ENCODE assay signal across 20 cellular contexts in the genomic region with DNA sequence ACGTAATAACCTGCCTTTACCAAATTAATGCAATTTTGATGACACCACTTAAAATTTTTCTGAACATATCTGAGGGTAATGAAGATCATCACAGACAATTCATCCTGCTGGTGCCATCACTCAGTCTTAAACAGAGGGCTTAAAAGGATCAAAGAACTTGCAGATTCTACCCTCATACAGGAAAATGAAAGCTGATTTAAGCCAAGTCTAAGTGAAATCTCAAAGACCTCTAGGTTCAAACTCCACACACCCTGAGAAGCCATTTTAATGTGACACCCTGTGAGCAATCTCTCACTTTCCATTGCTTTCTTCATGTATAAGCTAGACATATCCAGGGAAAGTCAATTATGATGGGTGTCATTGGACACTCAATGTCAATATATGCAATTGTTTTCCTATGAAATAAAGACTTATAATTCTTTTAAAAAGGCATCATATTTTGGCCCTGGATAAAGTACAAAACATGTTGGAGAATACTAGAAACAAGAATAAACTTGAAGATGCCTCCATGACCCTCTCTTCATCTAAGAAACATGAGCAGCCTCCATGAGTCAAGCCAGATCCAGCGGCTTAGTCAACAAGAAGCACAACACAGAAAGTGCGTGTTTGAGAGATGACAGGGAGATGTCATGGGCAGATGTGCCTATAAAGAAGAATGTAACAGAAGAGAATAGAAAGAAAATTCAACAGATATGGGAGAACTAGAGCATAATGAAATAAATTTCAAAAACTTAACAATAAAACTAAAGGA.
DNase-seq lines count a peak whose midpoint lies in the region; ATAC-seq and TF ChIP-seq lines count a peak whose summit lies in the region.
"Had no signal": no experiment of that assay in that cellular context is flagged by ENCODE, and none has a peak within 500 bp of the region (broad histone marks: within the 10 kb centered on the region; RNA-seq: fewer than 3 reads in every experiment).

No MANE protein-coding gene starts in this region.

- H3K4me2 ChIP-seq in osteoblast (ENCODE audit: insufficient read depth, low read length): peak overlapping the region; percentile 25

- peak overlapping the region; percentile 29 for H3K27ac Mint-ChIP-seq in activated T-cell treated with anti-CD3 and anti-CD28 coated beads, Interleukin-2, amount 50 U/mL, for 72 hours
- H3K27ac Mint-ChIP-seq: activated CD4-positive, alpha-beta memory T cell treated with anti-CD3 and anti-CD28 coated beads for 36 hours; activated T-helper 1 cell treated with anti-CD3 and anti-CD28 coated beads, Interleukin-12 subunit alpha, Interleukin-12 subunit beta, Interleukin-2, Interleukin-4 antibody, amounts not matched to agents 30 ng/mL and 10 ng/mL and 1 ng/mL, durations not matched to agents 14 hours and 24 hours and 36 hours; CD4-positive, CD25-positive, alpha-beta regulatory T cell; nephron had no signal

- H3K9me3 ChIP-seq in osteoblast (ENCODE audit: low read depth, low read length) (no peaks in the 10 kb centered on the region), ascending aorta (no peaks in the 10 kb centered on the region)
- H3K9me3 ChIP-seq: lower lobe of right lung, upper lobe of right lung had no signal

- peak overlapping the region in 1 of 2 donors; percentile 16 for H3K4me3 Mint-ChIP-seq in activated T-cell treated with anti-CD3 and anti-CD28 coated beads, Interleukin-2, amount 50 U/mL, for 72 hours
- H3K4me3 Mint-ChIP-seq: activated CD4-positive, alpha-beta memory T cell treated with anti-CD3 and anti-CD28 coated beads for 36 hours; activated T-helper 1 cell treated with anti-CD3 and anti-CD28 coated beads, Interleukin-12 subunit alpha, Interleukin-12 subunit beta, Interleukin-2, Interleukin-4 antibody, amounts not matched to agents 30 ng/mL and 10 ng/mL and 1 ng/mL, durations not matched to agents 14 hours and 24 hours and 36 hours; CD4-positive, CD25-positive, alpha-beta regulatory T cell; nephron had no signal

- peaks cover 36% of the 10 kb centered on the region for H3K4me1 ChIP-seq in osteoblast (ENCODE audit: insufficient read depth, low read length)
- H3K4me1 ChIP-seq in ascending aorta: peaks cover 10 to 17% of the 10 kb centered on the region in 2 donors

- TF ChIP-seq CTCF in brain microvascular endothelial cell (IDR thresholded peaks at IDR 0.05; ENCODE audit: low read depth, low read length, missing control alignments) (no peak), osteoblast (IDR thresholded peaks at IDR 0.05; ENCODE audit: extremely low read depth, low read depth, low read length) (no peak), ascending aorta (IDR thresholded peaks at IDR 0.05) (no peak)

- H4K20me1 ChIP-seq in osteoblast (ENCODE audit: insufficient read depth, low read length): no peaks in the 10 kb centered on the region

- H3K36me3 ChIP-seq in brain microvascular endothelial cell (replicated peaks): no peaks in the 10 kb centered on the region
- H3K36me3 ChIP-seq in osteoblast (ENCODE audit: insufficient read depth, low read length): no peaks in the 10 kb centered on the region
- H3K36me3 ChIP-seq in ascending aorta: no peaks in the 10 kb centered on the region
- H3K36me3 ChIP-seq: lower lobe of right lung, upper lobe of right lung had no signal

- H2AFZ ChIP-seq in osteoblast (ENCODE audit: low read length): no peak overlapping the region

- H3K9me3 Mint-ChIP-seq in activated T-cell treated with anti-CD3 and anti-CD28 coated beads, Interleukin-2, amount 50 U/mL, for 72 hours: peaks cover 0 to 3% of the 10 kb centered on the region in 2 donors
- H3K9me3 Mint-ChIP-seq: activated CD4-positive, alpha-beta memory T cell treated with anti-CD3 and anti-CD28 coated beads for 36 hours; activated T-helper 1 cell treated with anti-CD3 and anti-CD28 coated beads, Interleukin-12 subunit alpha, Interleukin-12 subunit beta, Interleukin-2, Interleukin-4 antibody, amounts not matched to agents 30 ng/mL and 10 ng/mL and 1 ng/mL, durations not matched to agents 14 hours and 24 hours and 36 hours; nephron had no signal

- peaks cover 5% of the 10 kb centered on the region for H3K4me1 Mint-ChIP-seq in activated T-cell treated with anti-CD3 and anti-CD28 coated beads, Interleukin-2, amount 50 U/mL, for 72 hours (ENCODE audit: low read depth)
- H3K4me1 Mint-ChIP-seq: CD4-positive, CD25-positive, alpha-beta regulatory T cell had no signal

- peaks cover 7% of the 10 kb centered on the region for H3K27me3 Mint-ChIP-seq in activated T-cell treated with anti-CD3 and anti-CD28 coated beads, Interleukin-2, amount 50 U/mL, for 72 hours (ENCODE audit: low read depth)

- no peaks in the 10 kb centered on the region for H3K36me3 Mint-ChIP-seq in activated T-cell treated with anti-CD3 and anti-CD28 coated beads, Interleukin-2, amount 50 U/mL, for 72 hours (ENCODE audit: insufficient read depth in 2 of 2)
- H3K36me3 Mint-ChIP-seq: activated CD4-positive, alpha-beta memory T cell treated with anti-CD3 and anti-CD28 coated beads for 36 hours; CD4-positive, CD25-positive, alpha-beta regulatory T cell had no signal

- intact Hi-C loops in ascending aorta (cut with DNase I): no loop called here

- peaks cover 11% of the 10 kb centered on the region for H3K79me2 ChIP-seq in osteoblast (ENCODE audit: insufficient read depth, low read length)

- H3K27ac ChIP-seq in brain microvascular endothelial cell: peak overlapping the region; percentile 62
- H3K27ac ChIP-seq in osteoblast (ENCODE audit: low read depth, low read length): peak overlapping the region; percentile 15
- no peak overlapping the region for H3K27ac ChIP-seq in ascending aorta
- H3K27ac ChIP-seq: coronary artery, lower lobe of right lung, upper lobe of right lung had no signal

- H3K4me3 ChIP-seq in brain microvascular endothelial cell (ENCODE audit: low read depth, low read length) (no peak overlapping the region), osteoblast (ENCODE audit: insufficient read depth, low read length) (no peak overlapping the region), ascending aorta (no peak overlapping the region)
- H3K4me3 ChIP-seq: coronary artery, lower lobe of right lung, upper lobe of right lung had no signal

- DNase-seq in activated T-cell treated with anti-CD3 and anti-CD28 coated beads, Interleukin-2, amount 50 U/mL, for 72 hours: no peak
- no peak for DNase-seq in activated T-cell treated with anti-CD3 and anti-CD28 coated beads for 4 hours
- DNase-seq in NAMALWA (ENCODE audit: low spot score): peak; percentile 21
- DNase-seq in brain microvascular endothelial cell: peak; percentile 84
- DNase-seq in osteoblast (ENCODE audit: insufficient read length, low spot score, missing footprints): no peak
- DNase-seq in ascending aorta (ENCODE audit: low spot score in 2 of 2): no peak
- no peak for DNase-seq in inferior parietal cortex (ENCODE audit: extremely low spot score)
- DNase-seq in activated gamma-delta T cell (lab: John Stamatoyannopoulos, UW): no peak
- DNase-seq: activated CD4-positive, alpha-beta memory T cell treated with anti-CD3 and anti-CD28 coated beads for 36 hours; DMS79 treated with DMSO at 0.1 percent for 48 hours; lower lobe of right lung; NCI-H1436 treated with DMSO at 0.1 percent for 48 hours; NCI-H345; stimulated activated CD4-positive, alpha-beta T cell treated with anti-CD3 and anti-CD28 coated beads, Interleukin-15, amount 100 ng/mL, for 24 hours; stimulated activated naive CD4-positive, alpha-beta T cell treated with Interleukin-2 at 50 U/mL for 16 hours; upper lobe of right lung had no signal

- H3K27me3 ChIP-seq in brain microvascular endothelial cell (replicated peaks) (no peaks in the 10 kb centered on the region), osteoblast (ENCODE audit: insufficient read depth, low read length) (no peaks in the 10 kb centered on the region), ascending aorta (no peaks in the 10 kb centered on the region)
- H3K27me3 ChIP-seq: upper lobe of right lung had no signal

- no peak for ATAC-seq in activated T-cell treated with anti-CD3 and anti-CD28 coated beads, Interleukin-2, amount 50 U/mL, for 72 hours (replicated peaks in 1 of 2)
- ATAC-seq: lower lobe of right lung had no signal

- in situ Hi-C loops in brain microvascular endothelial cell (cut with HindIII; ENCODE audit: low pct_ligation_motif_present, low sequenced_read_pairs): no loop called here

Comparison
In these comparisons a context has a peak if more than half of its experiments do, and no peak if none do; other contexts are left out.
1. DNase-seq: peak in NAMALWA (single experiment) and brain microvascular endothelial cell (single experiment); none in activated T-cell treated with anti-CD3 and anti-CD28 coated beads, Interleukin-2, amount 50 U/mL, for 72 hours (0 of 2), activated T-cell treated with anti-CD3 and anti-CD28 coated beads for 4 hours (single experiment), osteoblast (single experiment), ascending aorta (0 of 2), inferior parietal cortex (single experiment) and activated gamma-delta T cell (single experiment).
2. H3K27ac ChIP-seq: peak in brain microvascular endothelial cell (single experiment) and osteoblast (single experiment); none in ascending aorta (0 of 2).